ENCODE assay signal across 15 cellular contexts in the genomic region with DNA sequence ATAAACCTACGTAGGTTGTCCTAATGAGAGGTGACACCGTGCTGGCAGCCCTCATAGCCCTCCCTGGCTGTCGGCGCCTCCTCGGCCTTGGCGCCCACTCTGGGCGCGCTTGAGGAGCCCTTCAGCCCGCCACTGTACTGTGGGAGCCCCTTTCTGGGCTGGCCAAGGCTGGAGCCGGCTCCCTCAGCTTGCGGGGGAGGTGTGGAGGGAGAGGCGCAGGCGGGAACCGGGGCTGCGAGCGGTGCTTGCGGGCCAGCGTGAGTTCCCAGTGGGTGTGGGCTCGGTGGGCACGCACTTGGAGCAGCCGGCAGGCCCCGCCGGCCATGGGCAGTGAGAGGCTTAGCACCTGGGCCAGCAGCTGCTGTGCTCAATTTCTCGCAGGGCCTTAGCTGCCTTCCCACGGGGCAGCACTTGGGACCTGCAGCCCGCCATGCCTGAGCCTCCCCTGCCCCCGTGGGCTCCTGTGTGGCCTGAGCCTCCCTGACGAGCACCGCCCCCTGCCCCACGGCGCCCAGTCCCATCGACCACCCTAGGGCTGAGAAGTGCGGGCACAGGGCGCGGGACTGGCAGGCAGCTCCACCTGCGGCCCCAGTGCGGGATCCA. TPM values are rescaled to one million over a fixed set of nuclear protein-coding genes. Genes with fewer than 3 reads are reported as not detected.
DNase-seq lines count a peak whose midpoint lies in the region; ATAC-seq and TF ChIP-seq lines count a peak whose summit lies in the region.
"Had no signal": no experiment of that assay in that cellular context is flagged by ENCODE, and none has a peak within 500 bp of the region (broad histone marks: within the 10 kb centered on the region; RNA-seq: fewer than 3 reads in every experiment).

No MANE protein-coding gene starts in this region.

- H3K9ac ChIP-seq in Loucy (ENCODE audit: low read depth, low read length, poor library complexity, severe bottlenecking) (peak overlapping the region; percentile 93), colonic mucosa (ENCODE audit: low read depth in 2 of 2, low read length in 2 of 2) (no peak overlapping the region), neural progenitor cell (no peak overlapping the region)

- H3K36me3 Mint-ChIP-seq in neural progenitor cell, result peaks cover 18% of the 10 kb centered on the region

- no peaks in the 10 kb centered on the region for H3K9me3 Mint-ChIP-seq in neural progenitor cell
- H3K9me3 Mint-ChIP-seq: activated CD8-positive, alpha-beta T cell treated with anti-CD3 and anti-CD28 coated beads for 36 hours; stimulated activated naive CD8-positive, alpha-beta T cell treated with anti-CD3 and anti-CD28 coated beads, Interleukin-15, Interleukin-2, amounts not matched to agents 100 ng/mL and 50 ng/mL, for 24 hours had no signal

- H3K4me3 ChIP-seq in DOHH2 (ENCODE audit: low read length) (peak overlapping the region; percentile 95), Loucy (ENCODE audit: low read length, poor library complexity, severe bottlenecking) (peak overlapping the region; percentile 99), colonic mucosa (peak overlapping the region; percentile 0), neural progenitor cell (no peak overlapping the region)

- TF ChIP-seq CTCF in DOHH2 (IDR thresholded peaks at IDR 0.05; ENCODE audit: low read depth, low read length, poor library complexity, severe bottlenecking) (no peak), Loucy (conservative IDR thresholded peaks at IDR 0.05; ENCODE audit: low read length) (no peak), colonic mucosa (IDR thresholded peaks at IDR 0.05) (no peak), neural progenitor cell (IDR thresholded peaks at IDR 0.05) (no peak)

- intact Hi-C loops in colonic mucosa (cut with DNase I), result no loop called here

- peaks cover 58% of the 10 kb centered on the region for H3K79me2 ChIP-seq in DOHH2 (ENCODE audit: control insufficient read depth, low read length)
- peaks cover 48% of the 10 kb centered on the region for H3K79me2 ChIP-seq in Loucy (ENCODE audit: insufficient read depth, low read length)
- H3K79me2 ChIP-seq in neural progenitor cell (ENCODE audit: low read depth), result peaks cover 14% of the 10 kb centered on the region

- H2AFZ ChIP-seq in Loucy (ENCODE audit: low read length), result no peak overlapping the region
- no peak overlapping the region for H2AFZ ChIP-seq in neural progenitor cell (replicated peaks)

- H4K20me1 ChIP-seq in DOHH2 (ENCODE audit: control insufficient read depth, insufficient read depth, low read depth, low read length) (no peaks in the 10 kb centered on the region), Loucy (ENCODE audit: insufficient read depth, low read length, poor library complexity, severe bottlenecking) (peaks cover 13% of the 10 kb centered on the region), neural progenitor cell (ENCODE audit: low read depth) (no peaks in the 10 kb centered on the region)

- no peak for DNase-seq in colonic mucosa
- no peak for DNase-seq in neural progenitor cell (ENCODE audit: low spot score)
- DNase-seq in NCI-H510A (lab: John Stamatoyannopoulos, UW), result no peak
- DNase-seq in NCI-H1417 (lab: John Stamatoyannopoulos, UW), result no peak
- DNase-seq: activated CD8-positive, alpha-beta T cell treated with anti-CD3 and anti-CD28 coated beads for 36 hours; kidney glomerular epithelial cell; NCI-H1105; NCI-H446 had no signal

- ATAC-seq in HG03159 (IDR thresholded peaks at IDR 0.05; ENCODE audit: unreplicated experiment), result no peak
- ATAC-seq: activated CD8-positive, alpha-beta T cell treated with anti-CD3 and anti-CD28 coated beads for 36 hours; Panc1; right cardiac atrium had no signal

- H3K4me3 Mint-ChIP-seq in neural progenitor cell, result no peak overlapping the region

- H3K27ac ChIP-seq in DOHH2 (ENCODE audit: low read depth, low read length) (peak overlapping the region; percentile 88), colonic mucosa (no peak overlapping the region), neural progenitor cell (no peak overlapping the region)
- H3K27ac ChIP-seq: epithelial cell of prostate had no signal

- H3F3A ChIP-seq in DOHH2 (ENCODE audit: control insufficient read depth, insufficient read depth) (peaks cover 16% of the 10 kb centered on the region), Loucy (ENCODE audit: low read depth) (0 out of 2 replicates have a peak, but pooled peaks cover 3% of the 10 kb centered on the region), neural progenitor cell (ENCODE audit: low read depth) (no peaks in the 10 kb centered on the region)

- peaks cover 15% of the 10 kb centered on the region for H3K4me1 Mint-ChIP-seq in neural progenitor cell

- no peak overlapping the region for H3K27ac Mint-ChIP-seq in neural progenitor cell
- H3K27ac Mint-ChIP-seq: activated CD8-positive, alpha-beta T cell treated with anti-CD3 and anti-CD28 coated beads for 36 hours; stimulated activated naive CD8-positive, alpha-beta T cell treated with anti-CD3 and anti-CD28 coated beads, Interleukin-15, Interleukin-2, amounts not matched to agents 100 ng/mL and 50 ng/mL, for 24 hours had no signal

- H3K36me3 ChIP-seq in DOHH2 (ENCODE audit: control insufficient read depth, low read length) (peaks cover 52% of the 10 kb centered on the region), Loucy (ENCODE audit: insufficient read depth, low read length) (peaks cover 4% of the 10 kb centered on the region; the same call in 1 of the 2 replicates), colonic mucosa (no peaks in the 10 kb centered on the region), neural progenitor cell (peaks cover 5% of the 10 kb centered on the region)

- peaks cover 14% of the 10 kb centered on the region for H3K27me3 Mint-ChIP-seq in neural progenitor cell (ENCODE audit: insufficient read depth, low read depth)
- H3K27me3 Mint-ChIP-seq: stimulated activated naive CD8-positive, alpha-beta T cell treated with anti-CD3 and anti-CD28 coated beads, Interleukin-15, Interleukin-2, amounts not matched to agents 100 ng/mL and 50 ng/mL, for 24 hours had no signal

- H3K9me3 ChIP-seq in DOHH2 (ENCODE audit: control insufficient read depth, insufficient read depth, low read length), result no peaks in the 10 kb centered on the region
- H3K9me3 ChIP-seq in Loucy (ENCODE audit: insufficient read depth, low read depth, low read length), result no peaks in the 10 kb centered on the region
- H3K9me3 ChIP-seq in colonic mucosa, result no peaks in the 10 kb centered on the region
- H3K9me3 ChIP-seq in neural progenitor cell (ENCODE audit: low read depth), result no peaks in the 10 kb centered on the region

- H3K27me3 ChIP-seq in DOHH2 (ENCODE audit: control insufficient read depth, low read length) (no peaks in the 10 kb centered on the region), Loucy (ENCODE audit: insufficient read depth, low read length, poor library complexity, severe bottlenecking) (no peaks in the 10 kb centered on the region), colonic mucosa (no peaks in the 10 kb centered on the region), neural progenitor cell (peaks cover 24% of the 10 kb centered on the region)

- H3K9me2 ChIP-seq in DOHH2 (replicated peaks; ENCODE audit: control insufficient read depth, low read length) (no peaks in the 10 kb centered on the region), Loucy (replicated peaks; ENCODE audit: low read depth, low read length) (no peaks in the 10 kb centered on the region)

- H3K4me2 ChIP-seq in DOHH2 (ENCODE audit: low read length), result peak overlapping the region; percentile 92
- H3K4me2 ChIP-seq in Loucy (ENCODE audit: low read depth, low read length, poor library complexity, severe bottlenecking), result peak overlapping the region; percentile 99
- peak overlapping the region; percentile 99 for H3K4me2 ChIP-seq in neural progenitor cell

- H3K4me1 ChIP-seq in DOHH2 (ENCODE audit: control insufficient read depth, low read length) (peaks cover 50% of the 10 kb centered on the region), Loucy (ENCODE audit: insufficient read depth, low read length, poor library complexity, severe bottlenecking) (peaks cover 24% of the 10 kb centered on the region), colonic mucosa (no peaks in the 10 kb centered on the region), neural progenitor cell (no peaks in the 10 kb centered on the region)

RNA-seq across cellular contexts. Expression of a gene that starts 40.1 kb away (rescaled TPM):
- total RNA-seq in colonic mucosa (10 to 100 TPM; 31.5 to 44.1 TPM), neural progenitor cell (ENCODE audit: low replicate concordance) (99.0 and 150 TPM in 2 replicates)
